In the genomic region with DNA sequence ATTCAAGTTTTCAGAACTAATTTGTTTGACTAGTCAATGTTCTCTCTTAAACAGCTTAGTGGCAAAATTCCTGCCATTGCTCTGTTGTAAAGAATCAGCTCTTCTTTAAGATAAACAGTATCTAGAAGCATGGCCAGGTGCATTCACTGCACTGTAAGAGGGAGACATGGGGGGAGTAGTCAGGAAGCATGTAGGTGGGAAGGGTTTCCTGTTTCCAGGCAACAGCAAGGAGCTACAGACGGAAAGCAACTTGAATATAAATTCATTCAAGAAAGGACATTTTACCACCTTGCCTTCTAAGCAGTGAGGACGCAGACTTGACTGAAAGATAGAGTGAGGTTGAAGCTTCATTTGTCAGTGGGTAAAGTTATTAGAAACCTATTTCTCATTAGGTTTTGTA, we compare ENCODE assay signal across 1 cellular context.
TF ChIP-seq lines count a peak whose summit lies in the region.

No MANE protein-coding gene starts in this region.

TF ChIP-seq in GM23338, 12 proteins besides CTCF, POLR2A, EP300 and RAD21 (continued from another document):
- TF ChIP-seq, protein P1, sequence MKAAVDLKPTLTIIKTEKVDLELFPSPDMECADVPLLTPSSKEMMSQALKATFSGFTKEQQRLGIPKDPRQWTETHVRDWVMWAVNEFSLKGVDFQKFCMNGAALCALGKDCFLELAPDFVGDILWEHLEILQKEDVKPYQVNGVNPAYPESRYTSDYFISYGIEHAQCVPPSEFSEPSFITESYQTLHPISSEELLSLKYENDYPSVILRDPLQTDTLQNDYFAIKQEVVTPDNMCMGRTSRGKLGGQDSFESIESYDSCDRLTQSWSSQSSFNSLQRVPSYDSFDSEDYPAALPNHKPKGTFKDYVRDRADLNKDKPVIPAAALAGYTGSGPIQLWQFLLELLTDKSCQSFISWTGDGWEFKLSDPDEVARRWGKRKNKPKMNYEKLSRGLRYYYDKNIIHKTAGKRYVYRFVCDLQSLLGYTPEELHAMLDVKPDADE (IDR thresholded peaks at IDR 0.05): no peak
- no peak for TF ChIP-seq JUNB (IDR thresholded peaks at IDR 0.05; ENCODE audit: unreplicated experiment)
- no peak for TF ChIP-seq ZNF331 (CRISPR knock-in tag; IDR thresholded peaks at IDR 0.05; ENCODE audit: low read depth)
- TF ChIP-seq EZH2phosphoT487 (IDR thresholded peaks at IDR 0.05; ENCODE audit: unreplicated experiment): no peak
- no peak for TF ChIP-seq NANOG (IDR thresholded peaks at IDR 0.05; ENCODE audit: borderline replicate concordance)
- TF ChIP-seq ZNF114 (CRISPR knock-in tag; IDR thresholded peaks at IDR 0.05): no peak
- TF ChIP-seq, protein P2, sequence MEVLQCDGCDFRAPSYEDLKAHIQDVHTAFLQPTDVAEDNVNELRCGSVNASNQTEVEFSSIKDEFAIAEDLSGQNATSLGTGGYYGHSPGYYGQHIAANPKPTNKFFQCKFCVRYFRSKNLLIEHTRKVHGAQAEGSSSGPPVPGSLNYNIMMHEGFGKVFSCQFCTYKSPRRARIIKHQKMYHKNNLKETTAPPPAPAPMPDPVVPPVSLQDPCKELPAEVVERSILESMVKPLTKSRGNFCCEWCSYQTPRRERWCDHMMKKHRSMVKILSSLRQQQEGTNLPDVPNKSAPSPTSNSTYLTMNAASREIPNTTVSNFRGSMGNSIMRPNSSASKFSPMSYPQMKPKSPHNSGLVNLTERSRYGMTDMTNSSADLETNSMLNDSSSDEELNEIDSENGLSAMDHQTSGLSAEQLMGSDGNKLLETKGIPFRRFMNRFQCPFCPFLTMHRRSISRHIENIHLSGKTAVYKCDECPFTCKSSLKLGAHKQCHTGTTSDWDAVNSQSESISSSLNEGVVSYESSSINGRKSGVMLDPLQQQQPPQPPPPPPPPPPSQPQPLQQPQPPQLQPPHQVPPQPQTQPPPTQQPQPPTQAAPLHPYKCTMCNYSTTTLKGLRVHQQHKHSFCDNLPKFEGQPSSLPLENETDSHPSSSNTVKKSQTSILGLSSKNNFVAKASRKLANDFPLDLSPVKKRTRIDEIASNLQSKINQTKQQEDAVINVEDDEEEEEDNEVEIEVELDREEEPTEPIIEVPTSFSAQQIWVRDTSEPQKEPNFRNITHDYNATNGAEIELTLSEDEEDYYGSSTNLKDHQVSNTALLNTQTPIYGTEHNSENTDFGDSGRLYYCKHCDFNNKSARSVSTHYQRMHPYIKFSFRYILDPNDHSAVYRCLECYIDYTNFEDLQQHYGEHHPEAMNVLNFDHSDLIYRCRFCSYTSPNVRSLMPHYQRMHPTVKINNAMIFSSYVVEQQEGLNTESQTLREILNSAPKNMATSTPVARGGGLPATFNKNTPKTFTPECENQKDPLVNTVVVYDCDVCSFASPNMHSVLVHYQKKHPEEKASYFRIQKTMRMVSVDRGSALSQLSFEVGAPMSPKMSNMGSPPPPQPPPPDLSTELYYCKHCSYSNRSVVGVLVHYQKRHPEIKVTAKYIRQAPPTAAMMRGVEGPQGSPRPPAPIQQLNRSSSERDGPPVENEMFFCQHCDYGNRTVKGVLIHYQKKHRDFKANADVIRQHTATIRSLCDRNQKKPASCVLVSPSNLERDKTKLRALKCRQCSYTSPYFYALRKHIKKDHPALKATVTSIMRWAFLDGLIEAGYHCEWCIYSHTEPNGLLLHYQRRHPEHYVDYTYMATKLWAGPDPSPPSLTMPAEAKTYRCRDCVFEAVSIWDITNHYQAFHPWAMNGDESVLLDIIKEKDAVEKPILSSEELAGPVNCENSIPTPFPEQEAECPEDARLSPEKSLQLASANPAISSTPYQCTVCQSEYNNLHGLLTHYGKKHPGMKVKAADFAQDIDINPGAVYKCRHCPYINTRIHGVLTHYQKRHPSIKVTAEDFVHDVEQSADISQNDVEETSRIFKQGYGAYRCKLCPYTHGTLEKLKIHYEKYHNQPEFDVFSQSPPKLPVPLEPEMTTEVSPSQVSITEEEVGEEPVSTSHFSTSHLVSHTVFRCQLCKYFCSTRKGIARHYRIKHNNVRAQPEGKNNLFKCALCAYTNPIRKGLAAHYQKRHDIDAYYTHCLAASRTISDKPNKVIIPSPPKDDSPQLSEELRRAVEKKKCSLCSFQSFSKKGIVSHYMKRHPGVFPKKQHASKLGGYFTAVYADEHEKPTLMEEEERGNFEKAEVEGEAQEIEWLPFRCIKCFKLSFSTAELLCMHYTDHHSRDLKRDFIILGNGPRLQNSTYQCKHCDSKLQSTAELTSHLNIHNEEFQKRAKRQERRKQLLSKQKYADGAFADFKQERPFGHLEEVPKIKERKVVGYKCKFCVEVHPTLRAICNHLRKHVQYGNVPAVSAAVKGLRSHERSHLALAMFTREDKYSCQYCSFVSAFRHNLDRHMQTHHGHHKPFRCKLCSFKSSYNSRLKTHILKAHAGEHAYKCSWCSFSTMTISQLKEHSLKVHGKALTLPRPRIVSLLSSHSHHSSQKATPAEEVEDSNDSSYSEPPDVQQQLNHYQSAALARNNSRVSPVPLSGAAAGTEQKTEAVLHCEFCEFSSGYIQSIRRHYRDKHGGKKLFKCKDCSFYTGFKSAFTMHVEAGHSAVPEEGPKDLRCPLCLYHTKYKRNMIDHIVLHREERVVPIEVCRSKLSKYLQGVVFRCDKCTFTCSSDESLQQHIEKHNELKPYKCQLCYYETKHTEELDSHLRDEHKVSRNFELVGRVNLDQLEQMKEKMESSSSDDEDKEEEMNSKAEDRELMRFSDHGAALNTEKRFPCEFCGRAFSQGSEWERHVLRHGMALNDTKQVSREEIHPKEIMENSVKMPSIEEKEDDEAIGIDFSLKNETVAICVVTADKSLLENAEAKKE (CRISPR knock-in tag; IDR thresholded peaks at IDR 0.05): no peak
- no peak for TF ChIP-seq EZH2 (IDR thresholded peaks at IDR 0.05; ENCODE audit: low read depth, unreplicated experiment)
- TF ChIP-seq, protein P3, sequence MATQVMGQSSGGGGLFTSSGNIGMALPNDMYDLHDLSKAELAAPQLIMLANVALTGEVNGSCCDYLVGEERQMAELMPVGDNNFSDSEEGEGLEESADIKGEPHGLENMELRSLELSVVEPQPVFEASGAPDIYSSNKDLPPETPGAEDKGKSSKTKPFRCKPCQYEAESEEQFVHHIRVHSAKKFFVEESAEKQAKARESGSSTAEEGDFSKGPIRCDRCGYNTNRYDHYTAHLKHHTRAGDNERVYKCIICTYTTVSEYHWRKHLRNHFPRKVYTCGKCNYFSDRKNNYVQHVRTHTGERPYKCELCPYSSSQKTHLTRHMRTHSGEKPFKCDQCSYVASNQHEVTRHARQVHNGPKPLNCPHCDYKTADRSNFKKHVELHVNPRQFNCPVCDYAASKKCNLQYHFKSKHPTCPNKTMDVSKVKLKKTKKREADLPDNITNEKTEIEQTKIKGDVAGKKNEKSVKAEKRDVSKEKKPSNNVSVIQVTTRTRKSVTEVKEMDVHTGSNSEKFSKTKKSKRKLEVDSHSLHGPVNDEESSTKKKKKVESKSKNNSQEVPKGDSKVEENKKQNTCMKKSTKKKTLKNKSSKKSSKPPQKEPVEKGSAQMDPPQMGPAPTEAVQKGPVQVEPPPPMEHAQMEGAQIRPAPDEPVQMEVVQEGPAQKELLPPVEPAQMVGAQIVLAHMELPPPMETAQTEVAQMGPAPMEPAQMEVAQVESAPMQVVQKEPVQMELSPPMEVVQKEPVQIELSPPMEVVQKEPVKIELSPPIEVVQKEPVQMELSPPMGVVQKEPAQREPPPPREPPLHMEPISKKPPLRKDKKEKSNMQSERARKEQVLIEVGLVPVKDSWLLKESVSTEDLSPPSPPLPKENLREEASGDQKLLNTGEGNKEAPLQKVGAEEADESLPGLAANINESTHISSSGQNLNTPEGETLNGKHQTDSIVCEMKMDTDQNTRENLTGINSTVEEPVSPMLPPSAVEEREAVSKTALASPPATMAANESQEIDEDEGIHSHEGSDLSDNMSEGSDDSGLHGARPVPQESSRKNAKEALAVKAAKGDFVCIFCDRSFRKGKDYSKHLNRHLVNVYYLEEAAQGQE (IDR thresholded peaks at IDR 0.05; ENCODE audit: unreplicated experiment): no peak
- no peak for TF ChIP-seq CREB1 (CRISPR knock-in tag; IDR thresholded peaks at IDR 0.05; ENCODE audit: low read depth)
